ENCODE assay signal across 10 cellular contexts in the genomic region with DNA sequence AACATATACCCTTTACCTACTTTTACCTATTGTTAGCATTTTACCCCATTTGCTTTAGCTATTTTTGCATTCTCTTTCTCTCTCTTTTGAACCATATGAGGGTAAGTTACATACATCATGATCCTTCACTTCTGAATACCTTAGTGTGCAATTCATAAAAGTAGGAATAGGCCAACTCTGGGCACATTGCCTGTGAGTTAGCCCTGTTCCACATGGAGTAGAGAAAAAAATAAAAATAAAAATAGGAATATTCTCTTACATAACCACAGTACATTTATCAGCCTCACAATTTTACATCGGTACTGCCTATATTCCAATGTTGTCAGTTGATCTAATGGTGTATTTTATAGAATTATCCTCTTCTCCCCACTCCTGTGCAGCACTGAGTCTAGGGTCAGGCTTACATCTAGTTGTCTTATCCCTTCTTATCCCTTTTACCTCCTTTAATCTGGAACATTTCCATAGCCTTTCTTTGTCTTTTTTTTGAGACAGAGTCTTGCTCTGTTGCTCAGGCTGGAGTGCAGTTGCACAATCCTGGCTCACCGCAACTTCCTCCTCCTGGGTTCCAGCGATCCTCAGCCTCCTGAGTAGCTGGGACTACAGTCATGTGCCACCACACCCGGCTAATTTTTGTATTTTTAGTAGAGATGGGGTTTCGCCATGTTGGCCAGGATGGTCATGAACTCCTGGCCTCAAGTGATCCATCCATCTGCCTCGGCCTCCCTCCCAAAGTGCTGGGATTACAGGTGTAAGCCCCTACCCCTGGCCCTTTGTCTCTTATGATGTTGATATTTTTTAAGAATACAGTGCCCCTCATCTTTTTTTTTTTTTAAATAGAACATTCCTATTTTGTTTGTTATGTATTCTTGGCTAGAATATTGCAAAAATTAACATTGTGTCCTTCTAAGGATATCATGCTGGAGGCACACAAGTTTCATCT. TPM values are rescaled to one million over a fixed set of nuclear protein-coding genes. Genes with fewer than 3 reads are reported as not detected.
A peak's percentile ranks its signal among the peaks of the same experiment; 100 is the strongest.
DNase-seq lines count a peak whose midpoint lies in the region; TF ChIP-seq lines count a peak whose summit lies in the region.
"Had no signal": no experiment of that assay in that cellular context is flagged by ENCODE, and none has a peak within 500 bp of the region (broad histone marks: within the 10 kb centered on the region; RNA-seq: fewer than 3 reads in every experiment).

No MANE protein-coding gene starts in this region.

- no peaks in the 10 kb centered on the region for H3K9me3 ChIP-seq in uterus

- peaks cover 64% of the 10 kb centered on the region for H3K4me1 Mint-ChIP-seq in dendritic cell treated with granulocyte-macrophage colony-stimulating factor and Interleukin-4, amounts not matched to agents 40 ng/mL and 50 ng/mL, for 4 days (ENCODE audit: low read depth)

- peak overlapping the region; percentile 5 to 14 for H3K27ac ChIP-seq in uterus

- peak overlapping the region; percentile 50 for H3K4me3 Mint-ChIP-seq in dendritic cell treated with granulocyte-macrophage colony-stimulating factor and Interleukin-4, amounts not matched to agents 40 ng/mL and 50 ng/mL, for 4 days

- no peaks in the 10 kb centered on the region for H3K9me3 Mint-ChIP-seq in dendritic cell treated with granulocyte-macrophage colony-stimulating factor and Interleukin-4, amounts not matched to agents 40 ng/mL and 50 ng/mL, for 4 days

- peak; percentile 94 for DNase-seq in MV-4-11 (lab: John Stamatoyannopoulos, UW)
- DNase-seq in medulla oblongata (ENCODE audit: extremely low spot score) = peak; percentile 68
- DNase-seq in uterus = peak in 1 of 2 donors; percentile 61
- no peak for DNase-seq in activated naive CD4-positive, alpha-beta T cell (lab: John Stamatoyannopoulos, UW)
- no peak for DNase-seq in islet precursor cell
- DNase-seq in stimulated activated CD8-positive, alpha-beta memory T cell treated with anti-CD3 and anti-CD28 coated beads, Interleukin-4, amount 100 ng/mL, for 48 hours = no peak
- DNase-seq: HCEC 1CT; MM.1S; stimulated activated naive CD4-positive, alpha-beta T cell treated with Interleukin-2 at 50 U/mL for 16 hours had no signal

- no peaks in the 10 kb centered on the region for H3K27me3 Mint-ChIP-seq in dendritic cell treated with granulocyte-macrophage colony-stimulating factor and Interleukin-4, amounts not matched to agents 40 ng/mL and 50 ng/mL, for 4 days

- TF ChIP-seq POLR2A in uterus (IDR thresholded peaks at IDR 0.05) = no peak

- no peaks in the 10 kb centered on the region for H3K36me3 Mint-ChIP-seq in dendritic cell treated with granulocyte-macrophage colony-stimulating factor and Interleukin-4, amounts not matched to agents 40 ng/mL and 50 ng/mL, for 4 days (ENCODE audit: low read depth)

- no peak overlapping the region for H3K4me3 ChIP-seq in uterus

- peaks cover 0 to 4% of the 10 kb centered on the region in 2 donors for H3K4me1 ChIP-seq in uterus

- TF ChIP-seq CTCF in uterus (IDR thresholded peaks at IDR 0.05) = no peak

- H3K27ac Mint-ChIP-seq in dendritic cell treated with granulocyte-macrophage colony-stimulating factor and Interleukin-4, amounts not matched to agents 40 ng/mL and 50 ng/mL, for 4 days = peak overlapping the region; percentile 79

- H3K27me3 ChIP-seq in uterus = no peaks in the 10 kb centered on the region

- H3K36me3 ChIP-seq in uterus = no peaks in the 10 kb centered on the region

- intact Hi-C loops in dendritic cell treated with granulocyte-macrophage colony-stimulating factor and Interleukin-4, amounts not matched to agents 40 ng/mL and 50 ng/mL, for 4 days (cut with micrococcal nuclease) = loop anchor here (2.0 kb wide), 1 partner anchor 17 kb away; no protein-coding TSS in a partner anchor
- intact Hi-C loops in uterus (cut with DNase I; ENCODE audit: low total_unique reads) = no loop called here

RNA-seq across cellular contexts. Expression of gene SLC30A1, which starts 11.1 kb away (rescaled TPM):
- total RNA-seq in uterus = 10 to 100 TPM; 12.8 to 44.7 (median 19.1) TPM

Comparison
In these comparisons a context has a peak if more than half of its experiments do, and no peak if none do; other contexts are left out.
1. DNase-seq: peak in MV-4-11 (single experiment) and medulla oblongata (single experiment); none in activated naive CD4-positive, alpha-beta T cell (0 of 4), islet precursor cell (single experiment) and stimulated activated CD8-positive, alpha-beta memory T cell treated with anti-CD3 and anti-CD28 coated beads, Interleukin-4, amount 100 ng/mL, for 48 hours (single experiment).